In the genomic region with DNA sequence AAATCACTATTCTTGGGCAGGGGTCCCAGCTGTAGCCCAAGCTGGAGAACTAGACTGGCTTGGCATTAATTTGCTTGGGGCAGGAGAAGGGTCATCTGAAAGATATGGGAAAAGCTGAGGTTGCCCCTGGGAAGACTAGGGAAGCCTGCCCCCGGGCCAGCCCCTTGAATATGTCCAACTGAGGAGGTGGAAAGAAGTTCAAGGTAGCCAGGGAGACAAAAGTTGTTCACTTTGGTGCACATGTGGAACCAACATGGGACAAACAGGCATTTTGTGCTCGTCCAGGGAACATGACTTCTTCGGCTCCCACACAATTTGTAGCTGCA, we compare ENCODE assay signal across 1 cellular context.
TF ChIP-seq lines count a peak whose summit lies in the region.

No MANE protein-coding gene starts in this region.

TF ChIP-seq in HepG2, 621 proteins besides CTCF, POLR2A, EP300 and RAD21:
- no peak for TF ChIP-seq RARA (CRISPR knock-in tag; IDR thresholded peaks at IDR 0.05)
- 0 out of 2 replicates have a peak, but pooled peaks have one; percentile 49 for TF ChIP-seq POLR2G (IDR thresholded peaks at IDR 0.05; ENCODE audit: low read depth, low read length)
